Comparison of ENCODE assay signal across 12 cellular contexts in genomic region chr10:25465582-25466372, GRCh38.
A peak's percentile ranks its signal among the peaks of the same experiment; 100 is the strongest.
DNase-seq lines count a peak whose midpoint lies in the region; ATAC-seq and TF ChIP-seq lines count a peak whose summit lies in the region.
"Had no signal": no experiment of that assay in that cellular context is flagged by ENCODE, and none has a peak within 500 bp of the region (broad histone marks: within the 10 kb centered on the region; RNA-seq: fewer than 3 reads in every experiment).

No MANE protein-coding gene starts in this region.

- no peak for TF ChIP-seq CTCF in chondrocyte (IDR thresholded peaks at IDR 0.05)
- no peak for TF ChIP-seq CTCF in foreskin keratinocyte (conservative IDR thresholded peaks at IDR 0.05)

- peak overlapping the region; percentile 5 for H3K9ac ChIP-seq in mesenchymal stem cell (ENCODE audit: low read length)
- H3K9ac ChIP-seq: neural progenitor cell had no signal

- H3K36me3 ChIP-seq in mesenchymal stem cell (ENCODE audit: control insufficient read depth in 1 of 2, insufficient read depth in 2 of 2, low read depth in 1 of 2, low read length in 2 of 2) = no peaks in the 10 kb centered on the region
- H3K36me3 ChIP-seq: neural progenitor cell had no signal

- no peaks in the 10 kb centered on the region for H3K27me3 Mint-ChIP-seq in activated CD4-positive, alpha-beta memory T cell treated with anti-CD3 and anti-CD28 coated beads, Interleukin-2, amount 10 ng/mL, durations not matched to agents 7 days and 5 days
- H3K27me3 Mint-ChIP-seq in chondrocyte (ENCODE audit: low read depth) = no peaks in the 10 kb centered on the region

- no peak overlapping the region for H2AFZ ChIP-seq in mesenchymal stem cell (ENCODE audit: low read depth, low read length)
- H2AFZ ChIP-seq: neural progenitor cell had no signal

- no peaks in the 10 kb centered on the region for H3K4me1 Mint-ChIP-seq in activated CD4-positive, alpha-beta memory T cell treated with anti-CD3 and anti-CD28 coated beads, Interleukin-2, amount 10 ng/mL, durations not matched to agents 7 days and 5 days
- H3K4me1 Mint-ChIP-seq in chondrocyte (ENCODE audit: low read depth) = no peaks in the 10 kb centered on the region
- H3K4me1 Mint-ChIP-seq: neural progenitor cell had no signal

- peaks cover 14% of the 10 kb centered on the region for H3K9me3 Mint-ChIP-seq in activated CD4-positive, alpha-beta memory T cell treated with anti-CD3 and anti-CD28 coated beads, Interleukin-2, amount 10 ng/mL, durations not matched to agents 7 days and 5 days
- H3K9me3 Mint-ChIP-seq in chondrocyte (ENCODE audit: low read depth) = peaks cover 6% of the 10 kb centered on the region

- CTCF ChIA-PET in activated CD4-positive, alpha-beta memory T cell treated with anti-CD3 and anti-CD28 coated beads, Interleukin-2, amount 10 ng/mL, durations not matched to agents 7 days and 5 days (lab: Charles Lee) = no interaction called here

- H3K23ac ChIP-seq in mesenchymal stem cell (ENCODE audit: low read length in 2 of 2) = no peak overlapping the region

- no peak overlapping the region for H3K4me2 ChIP-seq in mesenchymal stem cell (ENCODE audit: low read length, poor library complexity, severe bottlenecking)
- H3K4me2 ChIP-seq: neural progenitor cell had no signal

- H3K18ac ChIP-seq in mesenchymal stem cell (ENCODE audit: low read depth in 1 of 2, low read length in 2 of 2) = no peak overlapping the region

- H3K4me3 ChIP-seq in mesenchymal stem cell (ENCODE audit: insufficient read depth in 1 of 2, low read depth in 1 of 2, low read length in 2 of 2) = peak overlapping the region in 1 of 2 experiments; percentile 41
- H3K4me3 ChIP-seq: lung, neural progenitor cell had no signal

- no peaks in the 10 kb centered on the region for H3K79me1 ChIP-seq in mesenchymal stem cell (replicated peaks; ENCODE audit: low read length, poor library complexity, severe bottlenecking)

- WGBS in mesenchymal stem cell = 90% methylated on average over 19 of the region's 20 CpGs

- H3K27ac ChIP-seq in mesenchymal stem cell (ENCODE audit: low read length, poor library complexity, severe bottlenecking) = no peak overlapping the region
- H3K27ac ChIP-seq in foreskin keratinocyte = no peak overlapping the region
- H3K27ac ChIP-seq: neural progenitor cell had no signal

- H2BK5ac ChIP-seq in mesenchymal stem cell (ENCODE audit: low read depth, low read length, poor library complexity, severe bottlenecking) = no peak overlapping the region

- H2BK15ac ChIP-seq in mesenchymal stem cell (ENCODE audit: low read depth, poor library complexity, severe bottlenecking) = no peak overlapping the region

- H4K91ac ChIP-seq in mesenchymal stem cell (ENCODE audit: low read length) = no peak overlapping the region

- H3K4ac ChIP-seq in mesenchymal stem cell (ENCODE audit: low read depth in 1 of 2, low read length in 2 of 2) = no peak overlapping the region

- H3K4me1 ChIP-seq in mesenchymal stem cell (ENCODE audit: control insufficient read depth, insufficient read depth, low read depth, low read length) (no peaks in the 10 kb centered on the region), foreskin keratinocyte (no peaks in the 10 kb centered on the region)
- H3K4me1 ChIP-seq: neural progenitor cell had no signal

- no peak overlapping the region for H2BK12ac ChIP-seq in mesenchymal stem cell (ENCODE audit: low read length in 2 of 2)

- H3K14ac ChIP-seq in mesenchymal stem cell (ENCODE audit: low read length in 2 of 2) = no peak overlapping the region

- H3K27ac Mint-ChIP-seq in activated CD4-positive, alpha-beta memory T cell treated with anti-CD3 and anti-CD28 coated beads, Interleukin-2, amount 10 ng/mL, durations not matched to agents 7 days and 5 days = no peak overlapping the region
- H3K27ac Mint-ChIP-seq in chondrocyte (ENCODE audit: unreplicated experiment) = no peak overlapping the region
- H3K27ac Mint-ChIP-seq: neural progenitor cell had no signal

- H2BK120ac ChIP-seq in mesenchymal stem cell (ENCODE audit: low read depth, low read length) = no peak overlapping the region

- ATAC-seq in foreskin keratinocyte = no peak

- no peak overlapping the region for H2AK5ac ChIP-seq in mesenchymal stem cell (ENCODE audit: low read length, severe bottlenecking)

- no peak overlapping the region for H4K8ac ChIP-seq in mesenchymal stem cell (ENCODE audit: low read length)

- peaks cover 4% of the 10 kb centered on the region for H3K9me3 ChIP-seq in mesenchymal stem cell (ENCODE audit: control insufficient read depth, low read length)

- no peak overlapping the region for H3K4me3 Mint-ChIP-seq in activated CD4-positive, alpha-beta memory T cell treated with anti-CD3 and anti-CD28 coated beads, Interleukin-2, amount 10 ng/mL, durations not matched to agents 7 days and 5 days
- no peak overlapping the region for H3K4me3 Mint-ChIP-seq in chondrocyte (ENCODE audit: unreplicated experiment)
- H3K4me3 Mint-ChIP-seq: neural progenitor cell had no signal

- no peaks in the 10 kb centered on the region for H3K36me3 Mint-ChIP-seq in activated CD4-positive, alpha-beta memory T cell treated with anti-CD3 and anti-CD28 coated beads, Interleukin-2, amount 10 ng/mL, durations not matched to agents 7 days and 5 days (ENCODE audit: low read depth)
- H3K36me3 Mint-ChIP-seq in chondrocyte (ENCODE audit: low read depth) = no peaks in the 10 kb centered on the region
- H3K36me3 Mint-ChIP-seq: neural progenitor cell had no signal

- DNase-seq in DMS53 treated with DMSO at 0.1 percent for 48 hours (lab: John Stamatoyannopoulos, UW; ENCODE audit: unreplicated experiment) (peak; percentile 27), NCI-H1436 (lab: John Stamatoyannopoulos, UW) (peak; percentile 74), NOMO-1 treated with DMSO at 0.1 percent for 48 hours (lab: John Stamatoyannopoulos, UW; ENCODE audit: unreplicated experiment) (peak; percentile 90), mesenchymal stem cell (no peak), chondrocyte (ENCODE audit: low spot score) (no peak), foreskin keratinocyte (no peak)
- DNase-seq in activated CD4-positive, alpha-beta memory T cell treated with anti-CD3 and anti-CD28 coated beads, Interleukin-2, amount 10 ng/mL, durations not matched to agents 7 days and 5 days = no peak
- DNase-seq: activated naive CD4-positive, alpha-beta T cell treated with anti-CD3 and anti-CD28 coated beads, Interleukin-2, amount 50 U/mL, for 16 hours; central memory CD4-positive, alpha-beta T cell; erythroblast had no signal

- POLR2A ChIA-PET in activated CD4-positive, alpha-beta memory T cell treated with anti-CD3 and anti-CD28 coated beads, Interleukin-2, amount 10 ng/mL, durations not matched to agents 7 days and 5 days (lab: Charles Lee) = no interaction called here

- H3K27me3 ChIP-seq in mesenchymal stem cell (ENCODE audit: control insufficient read depth in 1 of 2, insufficient read depth in 1 of 2, low read length in 2 of 2) (no peaks in the 10 kb centered on the region), foreskin keratinocyte (no peaks in the 10 kb centered on the region)
- H3K27me3 ChIP-seq: neural progenitor cell had no signal

Comparison
In these comparisons a context has a peak if more than half of its experiments do, and no peak if none do; other contexts are left out.
1. DNase-seq: peak in DMS53 treated with DMSO at 0.1 percent for 48 hours (single experiment), NCI-H1436 (single experiment) and NOMO-1 treated with DMSO at 0.1 percent for 48 hours (single experiment); none in mesenchymal stem cell (single experiment), activated CD4-positive, alpha-beta memory T cell treated with anti-CD3 and anti-CD28 coated beads, Interleukin-2, amount 10 ng/mL, durations not matched to agents 7 days and 5 days (single experiment), chondrocyte (single experiment) and foreskin keratinocyte (0 of 2).